In the genomic region with DNA sequence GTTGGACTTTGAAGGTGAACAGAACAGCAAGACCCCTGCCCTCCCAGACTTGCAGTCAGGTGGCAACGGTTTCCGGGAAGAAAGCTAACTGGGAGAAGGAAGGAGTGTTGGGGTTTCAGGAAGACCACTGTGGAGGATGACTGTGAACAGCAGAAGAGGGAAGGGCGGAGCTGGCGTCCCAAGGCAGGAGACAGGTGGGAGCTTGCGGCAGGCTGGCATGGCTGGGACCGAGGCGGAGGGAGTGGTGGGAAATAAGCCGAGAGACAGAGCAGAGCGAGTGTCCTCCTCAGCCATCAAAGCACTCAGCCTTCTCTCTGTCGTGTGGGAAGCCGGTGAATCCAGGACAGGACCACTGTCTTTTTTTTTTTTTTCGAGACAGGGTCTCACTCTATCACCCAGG, we compare ENCODE assay signal across 2 cellular contexts.
TF ChIP-seq lines count a peak whose summit lies in the region.

No MANE protein-coding gene starts in this region.

TF ChIP-seq in GM23338, 12 proteins besides CTCF, POLR2A, EP300 and RAD21 (continued from another document and continues in another):
- no peak for TF ChIP-seq POLR2AphosphoS5 (IDR thresholded peaks at IDR 0.05; ENCODE audit: low read depth)
- TF ChIP-seq, protein P1, sequence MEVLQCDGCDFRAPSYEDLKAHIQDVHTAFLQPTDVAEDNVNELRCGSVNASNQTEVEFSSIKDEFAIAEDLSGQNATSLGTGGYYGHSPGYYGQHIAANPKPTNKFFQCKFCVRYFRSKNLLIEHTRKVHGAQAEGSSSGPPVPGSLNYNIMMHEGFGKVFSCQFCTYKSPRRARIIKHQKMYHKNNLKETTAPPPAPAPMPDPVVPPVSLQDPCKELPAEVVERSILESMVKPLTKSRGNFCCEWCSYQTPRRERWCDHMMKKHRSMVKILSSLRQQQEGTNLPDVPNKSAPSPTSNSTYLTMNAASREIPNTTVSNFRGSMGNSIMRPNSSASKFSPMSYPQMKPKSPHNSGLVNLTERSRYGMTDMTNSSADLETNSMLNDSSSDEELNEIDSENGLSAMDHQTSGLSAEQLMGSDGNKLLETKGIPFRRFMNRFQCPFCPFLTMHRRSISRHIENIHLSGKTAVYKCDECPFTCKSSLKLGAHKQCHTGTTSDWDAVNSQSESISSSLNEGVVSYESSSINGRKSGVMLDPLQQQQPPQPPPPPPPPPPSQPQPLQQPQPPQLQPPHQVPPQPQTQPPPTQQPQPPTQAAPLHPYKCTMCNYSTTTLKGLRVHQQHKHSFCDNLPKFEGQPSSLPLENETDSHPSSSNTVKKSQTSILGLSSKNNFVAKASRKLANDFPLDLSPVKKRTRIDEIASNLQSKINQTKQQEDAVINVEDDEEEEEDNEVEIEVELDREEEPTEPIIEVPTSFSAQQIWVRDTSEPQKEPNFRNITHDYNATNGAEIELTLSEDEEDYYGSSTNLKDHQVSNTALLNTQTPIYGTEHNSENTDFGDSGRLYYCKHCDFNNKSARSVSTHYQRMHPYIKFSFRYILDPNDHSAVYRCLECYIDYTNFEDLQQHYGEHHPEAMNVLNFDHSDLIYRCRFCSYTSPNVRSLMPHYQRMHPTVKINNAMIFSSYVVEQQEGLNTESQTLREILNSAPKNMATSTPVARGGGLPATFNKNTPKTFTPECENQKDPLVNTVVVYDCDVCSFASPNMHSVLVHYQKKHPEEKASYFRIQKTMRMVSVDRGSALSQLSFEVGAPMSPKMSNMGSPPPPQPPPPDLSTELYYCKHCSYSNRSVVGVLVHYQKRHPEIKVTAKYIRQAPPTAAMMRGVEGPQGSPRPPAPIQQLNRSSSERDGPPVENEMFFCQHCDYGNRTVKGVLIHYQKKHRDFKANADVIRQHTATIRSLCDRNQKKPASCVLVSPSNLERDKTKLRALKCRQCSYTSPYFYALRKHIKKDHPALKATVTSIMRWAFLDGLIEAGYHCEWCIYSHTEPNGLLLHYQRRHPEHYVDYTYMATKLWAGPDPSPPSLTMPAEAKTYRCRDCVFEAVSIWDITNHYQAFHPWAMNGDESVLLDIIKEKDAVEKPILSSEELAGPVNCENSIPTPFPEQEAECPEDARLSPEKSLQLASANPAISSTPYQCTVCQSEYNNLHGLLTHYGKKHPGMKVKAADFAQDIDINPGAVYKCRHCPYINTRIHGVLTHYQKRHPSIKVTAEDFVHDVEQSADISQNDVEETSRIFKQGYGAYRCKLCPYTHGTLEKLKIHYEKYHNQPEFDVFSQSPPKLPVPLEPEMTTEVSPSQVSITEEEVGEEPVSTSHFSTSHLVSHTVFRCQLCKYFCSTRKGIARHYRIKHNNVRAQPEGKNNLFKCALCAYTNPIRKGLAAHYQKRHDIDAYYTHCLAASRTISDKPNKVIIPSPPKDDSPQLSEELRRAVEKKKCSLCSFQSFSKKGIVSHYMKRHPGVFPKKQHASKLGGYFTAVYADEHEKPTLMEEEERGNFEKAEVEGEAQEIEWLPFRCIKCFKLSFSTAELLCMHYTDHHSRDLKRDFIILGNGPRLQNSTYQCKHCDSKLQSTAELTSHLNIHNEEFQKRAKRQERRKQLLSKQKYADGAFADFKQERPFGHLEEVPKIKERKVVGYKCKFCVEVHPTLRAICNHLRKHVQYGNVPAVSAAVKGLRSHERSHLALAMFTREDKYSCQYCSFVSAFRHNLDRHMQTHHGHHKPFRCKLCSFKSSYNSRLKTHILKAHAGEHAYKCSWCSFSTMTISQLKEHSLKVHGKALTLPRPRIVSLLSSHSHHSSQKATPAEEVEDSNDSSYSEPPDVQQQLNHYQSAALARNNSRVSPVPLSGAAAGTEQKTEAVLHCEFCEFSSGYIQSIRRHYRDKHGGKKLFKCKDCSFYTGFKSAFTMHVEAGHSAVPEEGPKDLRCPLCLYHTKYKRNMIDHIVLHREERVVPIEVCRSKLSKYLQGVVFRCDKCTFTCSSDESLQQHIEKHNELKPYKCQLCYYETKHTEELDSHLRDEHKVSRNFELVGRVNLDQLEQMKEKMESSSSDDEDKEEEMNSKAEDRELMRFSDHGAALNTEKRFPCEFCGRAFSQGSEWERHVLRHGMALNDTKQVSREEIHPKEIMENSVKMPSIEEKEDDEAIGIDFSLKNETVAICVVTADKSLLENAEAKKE (CRISPR knock-in tag; IDR thresholded peaks at IDR 0.05) = no peak
- no peak for TF ChIP-seq CREB1 (CRISPR knock-in tag; IDR thresholded peaks at IDR 0.05; ENCODE audit: low read depth)
- TF ChIP-seq ZNF331 (CRISPR knock-in tag; IDR thresholded peaks at IDR 0.05; ENCODE audit: low read depth) = no peak
- no peak for TF ChIP-seq EZH2phosphoT487 (IDR thresholded peaks at IDR 0.05; ENCODE audit: unreplicated experiment)
- TF ChIP-seq, protein P2, sequence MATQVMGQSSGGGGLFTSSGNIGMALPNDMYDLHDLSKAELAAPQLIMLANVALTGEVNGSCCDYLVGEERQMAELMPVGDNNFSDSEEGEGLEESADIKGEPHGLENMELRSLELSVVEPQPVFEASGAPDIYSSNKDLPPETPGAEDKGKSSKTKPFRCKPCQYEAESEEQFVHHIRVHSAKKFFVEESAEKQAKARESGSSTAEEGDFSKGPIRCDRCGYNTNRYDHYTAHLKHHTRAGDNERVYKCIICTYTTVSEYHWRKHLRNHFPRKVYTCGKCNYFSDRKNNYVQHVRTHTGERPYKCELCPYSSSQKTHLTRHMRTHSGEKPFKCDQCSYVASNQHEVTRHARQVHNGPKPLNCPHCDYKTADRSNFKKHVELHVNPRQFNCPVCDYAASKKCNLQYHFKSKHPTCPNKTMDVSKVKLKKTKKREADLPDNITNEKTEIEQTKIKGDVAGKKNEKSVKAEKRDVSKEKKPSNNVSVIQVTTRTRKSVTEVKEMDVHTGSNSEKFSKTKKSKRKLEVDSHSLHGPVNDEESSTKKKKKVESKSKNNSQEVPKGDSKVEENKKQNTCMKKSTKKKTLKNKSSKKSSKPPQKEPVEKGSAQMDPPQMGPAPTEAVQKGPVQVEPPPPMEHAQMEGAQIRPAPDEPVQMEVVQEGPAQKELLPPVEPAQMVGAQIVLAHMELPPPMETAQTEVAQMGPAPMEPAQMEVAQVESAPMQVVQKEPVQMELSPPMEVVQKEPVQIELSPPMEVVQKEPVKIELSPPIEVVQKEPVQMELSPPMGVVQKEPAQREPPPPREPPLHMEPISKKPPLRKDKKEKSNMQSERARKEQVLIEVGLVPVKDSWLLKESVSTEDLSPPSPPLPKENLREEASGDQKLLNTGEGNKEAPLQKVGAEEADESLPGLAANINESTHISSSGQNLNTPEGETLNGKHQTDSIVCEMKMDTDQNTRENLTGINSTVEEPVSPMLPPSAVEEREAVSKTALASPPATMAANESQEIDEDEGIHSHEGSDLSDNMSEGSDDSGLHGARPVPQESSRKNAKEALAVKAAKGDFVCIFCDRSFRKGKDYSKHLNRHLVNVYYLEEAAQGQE (IDR thresholded peaks at IDR 0.05; ENCODE audit: unreplicated experiment) = no peak
- TF ChIP-seq, protein P3, sequence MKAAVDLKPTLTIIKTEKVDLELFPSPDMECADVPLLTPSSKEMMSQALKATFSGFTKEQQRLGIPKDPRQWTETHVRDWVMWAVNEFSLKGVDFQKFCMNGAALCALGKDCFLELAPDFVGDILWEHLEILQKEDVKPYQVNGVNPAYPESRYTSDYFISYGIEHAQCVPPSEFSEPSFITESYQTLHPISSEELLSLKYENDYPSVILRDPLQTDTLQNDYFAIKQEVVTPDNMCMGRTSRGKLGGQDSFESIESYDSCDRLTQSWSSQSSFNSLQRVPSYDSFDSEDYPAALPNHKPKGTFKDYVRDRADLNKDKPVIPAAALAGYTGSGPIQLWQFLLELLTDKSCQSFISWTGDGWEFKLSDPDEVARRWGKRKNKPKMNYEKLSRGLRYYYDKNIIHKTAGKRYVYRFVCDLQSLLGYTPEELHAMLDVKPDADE (IDR thresholded peaks at IDR 0.05) = no peak
- no peak for TF ChIP-seq NANOG (IDR thresholded peaks at IDR 0.05; ENCODE audit: borderline replicate concordance)
- no peak for TF ChIP-seq EZH2 (IDR thresholded peaks at IDR 0.05; ENCODE audit: low read depth, unreplicated experiment)
- TF ChIP-seq JUNB (IDR thresholded peaks at IDR 0.05; ENCODE audit: unreplicated experiment) = no peak

TF ChIP-seq in H1, 55 proteins besides CTCF, POLR2A, EP300 and RAD21 (continued from another document):
- no peak for TF ChIP-seq SUZ12 (IDR thresholded peaks at IDR 0.05; ENCODE audit: low read length)
- no peak for TF ChIP-seq MAFK (IDR thresholded peaks at IDR 0.05; ENCODE audit: low read depth, low read length)
- TF ChIP-seq JUN (IDR thresholded peaks at IDR 0.05; ENCODE audit: low read depth, low read length) = no peak
- no peak for TF ChIP-seq CBX5 (IDR thresholded peaks at IDR 0.05; ENCODE audit: low read depth, low read length)
- TF ChIP-seq KDM1A (IDR thresholded peaks at IDR 0.05; ENCODE audit: borderline replicate concordance, low read length) = no peak
